ENCODE assay signal across 12 cellular contexts in the genomic region with DNA sequence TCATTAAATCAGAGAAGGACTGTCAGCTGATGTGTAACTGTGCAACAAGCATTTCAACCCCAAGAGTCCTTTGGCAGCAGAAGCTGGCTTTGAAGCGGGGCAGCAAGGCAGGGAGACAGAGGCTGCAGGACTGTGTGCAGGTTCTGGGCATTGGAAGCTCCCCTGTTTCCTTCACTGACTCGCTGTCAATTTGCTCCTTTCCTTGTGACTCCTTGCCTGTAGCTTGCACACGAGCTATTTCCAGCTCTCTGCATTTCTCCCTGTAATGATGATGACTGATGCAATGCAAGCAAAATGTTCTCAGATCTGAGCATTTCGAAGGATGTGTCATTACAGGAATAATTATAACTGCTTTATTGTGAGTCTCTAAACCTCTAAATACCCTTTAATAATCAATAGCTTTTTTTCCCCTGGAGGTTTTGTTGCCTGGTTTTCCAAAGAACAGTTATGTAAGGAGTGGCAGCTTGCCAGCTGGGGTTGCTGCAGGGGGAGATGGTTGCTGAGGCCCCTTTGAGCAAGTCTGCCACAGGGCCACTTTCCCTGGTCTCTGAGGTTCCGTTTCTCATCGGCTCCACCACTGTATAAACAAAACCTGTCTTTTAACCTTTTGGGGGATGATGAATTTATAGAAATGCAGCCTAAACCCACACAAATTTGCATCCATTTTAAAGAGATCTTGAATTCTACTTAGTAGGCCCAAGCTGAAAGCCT. TPM values are rescaled to one million over a fixed set of nuclear protein-coding genes. Genes with fewer than 3 reads are reported as not detected.
DNase-seq lines count a peak whose midpoint lies in the region; ATAC-seq lines count a peak whose summit lies in the region.
"Had no signal": no experiment of that assay in that cellular context is flagged by ENCODE, and none has a peak within 500 bp of the region (broad histone marks: within the 10 kb centered on the region; RNA-seq: fewer than 3 reads in every experiment).

No MANE protein-coding gene starts in this region.

- H3K9me3 Mint-ChIP-seq in naive thymus-derived CD4-positive, alpha-beta T cell = no peaks in the 10 kb centered on the region

- H3K9me3 ChIP-seq in naive thymus-derived CD4-positive, alpha-beta T cell (ENCODE audit: control insufficient read depth in 2 of 3, low read length in 3 of 3) = no peaks in the 10 kb centered on the region
- H3K9me3 ChIP-seq: thyroid gland had no signal

- H3K4me1 Mint-ChIP-seq in naive thymus-derived CD4-positive, alpha-beta T cell = peaks cover 0 to 16% (median 5%) of the 10 kb centered on the region in 7 donors

- no peak for ATAC-seq in HG02884 (IDR thresholded peaks at IDR 0.05; ENCODE audit: unreplicated experiment)
- ATAC-seq in naive thymus-derived CD4-positive, alpha-beta T cell = no peak

- no peaks in the 10 kb centered on the region for H3K36me3 Mint-ChIP-seq in naive thymus-derived CD4-positive, alpha-beta T cell
- H3K36me3 Mint-ChIP-seq: activated naive CD8-positive, alpha-beta T cell had no signal

- DNase-seq in G401 (ENCODE audit: low spot score) (peak; percentile 14), amniotic epithelial cell (ENCODE audit: low read depth) (peak; percentile 22), fibroblast of the conjunctiva (ENCODE audit: low read depth) (peak; percentile 74), retina (peak; percentile 46)
- no peak for DNase-seq in naive thymus-derived CD4-positive, alpha-beta T cell
- no peak for DNase-seq in stimulated activated CD4-positive, alpha-beta T cell treated with anti-CD3 and anti-CD28 coated beads, Interleukin-12 subunit alpha, Interleukin-12 subunit beta, amount 100 ng/mL, for 4 hours
- no peak for DNase-seq in stimulated activated naive CD4-positive, alpha-beta T cell (lab: John Stamatoyannopoulos, UW)
- DNase-seq: KG1, Right ventricle myocardium superior, thyroid gland had no signal

- H3K4me1 ChIP-seq in naive thymus-derived CD4-positive, alpha-beta T cell (ENCODE audit: control insufficient read depth in 2 of 2, insufficient read depth in 2 of 2, low read length in 2 of 2) = no peaks in the 10 kb centered on the region
- H3K4me1 ChIP-seq: thyroid gland had no signal

- no peak overlapping the region for H3K4me3 ChIP-seq in naive thymus-derived CD4-positive, alpha-beta T cell (ENCODE audit: low read length)
- H3K4me3 ChIP-seq: thyroid gland had no signal

- H3K27ac ChIP-seq in naive thymus-derived CD4-positive, alpha-beta T cell (ENCODE audit: low read depth, low read length) = no peak overlapping the region
- H3K27ac ChIP-seq: thyroid gland had no signal

- in situ Hi-C loops in G401 (cut with HindIII; ENCODE audit: low sequenced_read_pairs) = no loop called here

- no peaks in the 10 kb centered on the region for H3K36me3 ChIP-seq in naive thymus-derived CD4-positive, alpha-beta T cell (ENCODE audit: control insufficient read depth in 2 of 3, insufficient read depth in 3 of 3, low read length in 3 of 3)
- H3K36me3 ChIP-seq: thyroid gland had no signal

- intact Hi-C loops in naive thymus-derived CD4-positive, alpha-beta T cell (cut with micrococcal nuclease) = no loop called here

- H3K27me3 ChIP-seq in naive thymus-derived CD4-positive, alpha-beta T cell (ENCODE audit: control insufficient read depth in 2 of 2, insufficient read depth in 2 of 2, low read length in 2 of 2) = no peaks in the 10 kb centered on the region
- H3K27me3 ChIP-seq: thyroid gland had no signal

- peaks cover 0 to 13% (median 0%) of the 10 kb centered on the region in 5 donors for H3K27me3 Mint-ChIP-seq in naive thymus-derived CD4-positive, alpha-beta T cell
- H3K27me3 Mint-ChIP-seq: activated naive CD8-positive, alpha-beta T cell had no signal

- CTCF ChIA-PET in naive thymus-derived CD4-positive, alpha-beta T cell (lab: Charles Lee) = interaction anchor here (0.7 kb wide), 1 partner anchor 280 kb away, joined by 3 read pairs; no protein-coding TSS in a partner anchor

- POLR2A ChIA-PET in naive thymus-derived CD4-positive, alpha-beta T cell (lab: Charles Lee) = interaction anchor here (0.8 kb wide), 1 partner anchor 44 kb away, joined by 3 read pairs; no protein-coding TSS in a partner anchor

- peak overlapping the region in 1 of 9 donors; percentile 27 for H3K27ac Mint-ChIP-seq in naive thymus-derived CD4-positive, alpha-beta T cell
- H3K27ac Mint-ChIP-seq: activated naive CD8-positive, alpha-beta T cell had no signal

- no peak overlapping the region for H3K4me3 Mint-ChIP-seq in naive thymus-derived CD4-positive, alpha-beta T cell
- H3K4me3 Mint-ChIP-seq: activated naive CD8-positive, alpha-beta T cell had no signal

RNA-seq across cellular contexts. Expression of a gene that starts 2.9 kb away (rescaled TPM):
- total RNA-seq in G401 (2014; rRNA removed; shearing (Covaris generic)) = 1.3 and 2.9 TPM in 2 replicates
- total RNA-seq in naive thymus-derived CD4-positive, alpha-beta T cell = under 1 TPM in 1 of 5 experiments, not detected in 4; 0.56 TPM
- polyA plus RNA-seq in naive thymus-derived CD4-positive, alpha-beta T cell = not detected

RNA-seq across cellular contexts. Expression of a gene that starts 37.8 kb away (rescaled TPM):
- 103 and 133 TPM in 2 replicates for total RNA-seq in G401 (2014; rRNA removed; shearing (Covaris generic))
- 100 to 1,000 TPM in 4 of 5 experiments, 10 to 100 TPM in 1; 76.1 to 160 (median 150) TPM for total RNA-seq in naive thymus-derived CD4-positive, alpha-beta T cell
- polyA plus RNA-seq in naive thymus-derived CD4-positive, alpha-beta T cell = 100 to 1,000 TPM; 299 to 329 TPM

Comparison
In these comparisons a context has a peak if more than half of its experiments do, and no peak if none do; other contexts are left out.
1. DNase-seq: peak in G401 (single experiment), amniotic epithelial cell (single experiment), fibroblast of the conjunctiva (single experiment) and retina (single experiment); none in naive thymus-derived CD4-positive, alpha-beta T cell (0 of 9), stimulated activated CD4-positive, alpha-beta T cell treated with anti-CD3 and anti-CD28 coated beads, Interleukin-12 subunit alpha, Interleukin-12 subunit beta, amount 100 ng/mL, for 4 hours (single experiment) and stimulated activated naive CD4-positive, alpha-beta T cell (0 of 6).